In the genomic region with DNA sequence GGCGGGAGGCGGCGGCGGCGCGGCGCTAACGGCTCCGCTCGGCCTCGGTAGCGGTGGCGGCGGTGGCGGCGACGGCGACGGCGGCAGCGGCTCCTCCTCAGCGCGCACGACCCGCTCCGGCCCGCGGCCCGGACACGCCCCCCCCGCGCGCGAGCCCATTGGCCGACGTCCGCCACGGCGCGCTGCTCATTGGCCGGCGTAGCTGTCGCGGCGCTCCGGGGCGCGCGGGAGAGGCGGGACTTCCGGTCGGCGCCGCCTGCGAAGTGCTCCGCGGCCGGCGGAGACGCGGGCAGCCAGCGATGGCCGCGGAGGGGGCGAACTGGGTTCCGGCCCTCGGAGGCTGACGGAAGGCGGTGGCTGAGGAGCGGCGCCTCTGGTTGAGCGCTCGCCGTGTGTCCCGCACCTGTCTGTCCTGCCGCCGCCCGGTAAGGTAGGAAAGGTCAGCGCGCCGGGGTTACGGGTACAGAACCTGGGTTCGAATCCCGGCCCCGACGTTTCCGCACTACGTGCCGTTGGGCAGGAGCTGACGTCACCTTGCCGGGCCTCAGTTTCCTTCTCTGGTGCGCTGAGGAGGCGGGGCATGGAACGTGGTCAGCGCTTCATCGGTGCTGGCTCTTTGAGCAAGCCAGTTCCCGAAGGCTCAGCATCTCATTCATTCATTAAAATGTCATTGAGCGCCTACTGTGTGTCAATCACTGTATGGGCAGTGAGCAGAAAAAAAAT, we compare ENCODE assay signal across 8 cellular contexts. TPM values are rescaled to one million over a fixed set of nuclear protein-coding genes. Genes with fewer than 3 reads are reported as not detected.
A peak's percentile ranks its signal among the peaks of the same experiment; 100 is the strongest.
DNase-seq lines count a peak whose midpoint lies in the region; ATAC-seq and TF ChIP-seq lines count a peak whose summit lies in the region.

Gene ELAVL1, minus strand, starts transcription at position 108 of the 723 bp plus-strand sequence. CDS start 13,826 bp downstream, outside the sequence.

- WGBS in adipose tissue, 3 donors, result 0 to 1% (median 0%) methylated on average over 48 to 98 of the region's 98 CpGs
- WGBS in heart right ventricle, 2 donors, result 0% methylated on average over 75 to 97 of the region's 98 CpGs
- WGBS in upper lobe of left lung, 2 donors, result 1 to 3% methylated on average over 5 to 43 of the region's 98 CpGs

- H3K4me1 Mint-ChIP-seq in progenitor cell of endocrine pancreas (ENCODE audit: low read depth), result peaks cover 24% of the 10 kb centered on the region

- H3K27me3 Mint-ChIP-seq in progenitor cell of endocrine pancreas, result no peaks in the 10 kb centered on the region

- H3K9me3 ChIP-seq in heart right ventricle (no peaks in the 10 kb centered on the region), upper lobe of left lung (no peaks in the 10 kb centered on the region)

- DNase-seq in GM06990 (ENCODE audit: extremely low read depth, insufficient read length), result peak; percentile 96
- peak; percentile 84 for DNase-seq in NCI-H1105 treated with DMSO at 0.1 percent for 48 hours (lab: John Stamatoyannopoulos, UW)
- peak; percentile 82 to 93 (median 86) for DNase-seq in T-helper 1 cell
- peak; percentile 88 to 93 for DNase-seq in heart right ventricle
- DNase-seq in progenitor cell of endocrine pancreas (ENCODE audit: low spot score, unreplicated experiment), result peak; percentile 87
- DNase-seq in upper lobe of left lung, result peak; percentile 84 to 99

- peaks cover 25 to 51% (median 42%) of the 10 kb centered on the region in 9 donors for H3K4me1 ChIP-seq in heart right ventricle
- peaks cover 38 to 47% (median 40%) of the 10 kb centered on the region in 4 donors for H3K4me1 ChIP-seq in upper lobe of left lung

- H3K4me3 ChIP-seq in GM06990 (replicated peaks; ENCODE audit: low read depth, low read length), result peak within 1 kb of the TSS; percentile 90
- peak within 1 kb of the TSS; percentile 64 to 96 (median 85) for H3K4me3 ChIP-seq in heart right ventricle
- H3K4me3 ChIP-seq in upper lobe of left lung, result peak within 1 kb of the TSS; percentile 85 to 96 (median 90)

- H3K27me3 ChIP-seq in GM06990 (replicated peaks; ENCODE audit: control insufficient read depth, insufficient read depth, low read length) (no peaks in the 10 kb centered on the region), heart right ventricle (no peaks in the 10 kb centered on the region), upper lobe of left lung (no peaks in the 10 kb centered on the region)

- TF ChIP-seq EP300 in upper lobe of left lung (IDR thresholded peaks at IDR 0.05), result no peak

- peaks cover 7% of the 10 kb centered on the region for H3K36me3 Mint-ChIP-seq in progenitor cell of endocrine pancreas (ENCODE audit: insufficient read depth)

- no peaks in the 10 kb centered on the region for H3K9me3 Mint-ChIP-seq in progenitor cell of endocrine pancreas (ENCODE audit: low read depth)

- peak in 3 of 4 donors; percentile 23 to 67 (median 49) for TF ChIP-seq POLR2A in upper lobe of left lung (IDR thresholded peaks at IDR 0.05)

- TF ChIP-seq CTCF in GM06990 (IDR thresholded peaks at IDR 0.05; ENCODE audit: insufficient read depth, low read length, poor library complexity, severe bottlenecking) (no peak), heart right ventricle (IDR thresholded peaks at IDR 0.05) (no peak), progenitor cell of endocrine pancreas (IDR thresholded peaks at IDR 0.05; ENCODE audit: unreplicated experiment) (peak; percentile 8), upper lobe of left lung (IDR thresholded peaks at IDR 0.05) (peak in 3 of 6 experiments; percentile 15 to 40 (median 30))

- H3K27ac ChIP-seq in adipose tissue (ENCODE audit: low read depth, low read length) (no peak within 1 kb of the TSS), heart right ventricle (peak within 1 kb of the TSS; percentile 68 to 93 (median 82)), upper lobe of left lung (peak within 1 kb of the TSS; percentile 88 to 92 (median 90))

- H3K4me3 Mint-ChIP-seq in progenitor cell of endocrine pancreas (ENCODE audit: low read depth), result peak within 1 kb of the TSS; percentile 99

- H3K36me3 ChIP-seq in GM06990 (ENCODE audit: control insufficient read depth, insufficient read depth, low read length), result peaks cover 3% of the 10 kb centered on the region
- peaks cover 0 to 8% (median 0%) of the 10 kb centered on the region in 9 donors for H3K36me3 ChIP-seq in heart right ventricle
- H3K36me3 ChIP-seq in upper lobe of left lung, result no peaks in the 10 kb centered on the region

- ATAC-seq in HG02588 (IDR thresholded peaks at IDR 0.05; ENCODE audit: unreplicated experiment), result peak; percentile 73
- peak; percentile 90 to 97 (median 94) for ATAC-seq in heart right ventricle
- peak; percentile 93 to 97 for ATAC-seq in upper lobe of left lung (ENCODE audit: low FRiP score in 2 of 2)

- intact Hi-C loops in heart right ventricle (cut with DNase I), result loop anchor here in 4 of 10 donors (2.0 to 10.0 kb wide), 4 partner anchors 33 to 249 kb away; partner anchors contain the start of gene TIMM44 (in 2 of the 4)

- peak within 1 kb of the TSS; percentile 98 for H3K27ac Mint-ChIP-seq in progenitor cell of endocrine pancreas

RNA-seq across cellular contexts. Expression of gene ELAVL1, which starts in this region (rescaled TPM):
- polyA plus RNA-seq in adipose tissue (10 to 100 TPM; 15.2 to 29.7 (median 16.9) TPM), heart right ventricle (10 to 100 TPM; 11.6 to 31.7 TPM)
- total RNA-seq in heart right ventricle (10 to 100 TPM; 44.2 to 60.1 (median 55.3) TPM), progenitor cell of endocrine pancreas (125 and 130 TPM in 2 replicates), upper lobe of left lung (10 to 100 TPM; 21.0 to 71.1 (median 36.1) TPM)
